9 cellular contexts compared by ENCODE assay signal in genomic region chr22:40714514-40714966, GRCh38. TPM values are rescaled to one million over a fixed set of nuclear protein-coding genes. Genes with fewer than 3 reads are reported as not detected.
DNase-seq lines count a peak whose midpoint lies in the region; ATAC-seq and TF ChIP-seq lines count a peak whose summit lies in the region.
"Had no signal": no experiment of that assay in that cellular context is flagged by ENCODE, and none has a peak within 500 bp of the region (broad histone marks: within the 10 kb centered on the region; RNA-seq: fewer than 3 reads in every experiment).

No MANE protein-coding gene starts in this region.

- H3K36me3 ChIP-seq in endocrine pancreas (ENCODE audit: control insufficient read depth, insufficient read depth, low read length) = no peaks in the 10 kb centered on the region

- no peak overlapping the region for H3K27ac Mint-ChIP-seq in CD14-positive monocyte

- H3K4me3 ChIP-seq in endocrine pancreas (ENCODE audit: control insufficient read depth, insufficient read depth, low read length) = no peak overlapping the region

- H3K4me1 Mint-ChIP-seq in CD14-positive monocyte = peaks cover 15% of the 10 kb centered on the region

- TF ChIP-seq CTCF in CD14-positive monocyte (IDR thresholded peaks at IDR 0.05) = no peak

- H3K4me3 Mint-ChIP-seq in CD14-positive monocyte = peak overlapping the region in 1 of 2 donors; percentile 79

- ATAC-seq in GM18511 (IDR thresholded peaks at IDR 0.05; ENCODE audit: unreplicated experiment) = no peak
- ATAC-seq in left ventricle myocardium superior = no peak

- intact Hi-C loops in CD14-positive monocyte (cut with micrococcal nuclease) = no loop called here
- intact Hi-C loops in left ventricle myocardium superior (cut with micrococcal nuclease) = no loop called here

- H3K4me1 ChIP-seq in endocrine pancreas (ENCODE audit: control insufficient read depth, insufficient read depth, low read length) = no peaks in the 10 kb centered on the region

- no peaks in the 10 kb centered on the region for H3K36me3 Mint-ChIP-seq in CD14-positive monocyte

- peak overlapping the region; percentile 49 for H3K9ac ChIP-seq in endocrine pancreas (ENCODE audit: control insufficient read depth, insufficient read depth, low read length)

- no peaks in the 10 kb centered on the region for H3K27me3 ChIP-seq in endocrine pancreas (ENCODE audit: control insufficient read depth, insufficient read depth, low read length)

- H3K27me3 Mint-ChIP-seq in CD14-positive monocyte (ENCODE audit: low read depth in 3 of 3) = peaks cover 4 to 17% (median 6%) of the 10 kb centered on the region in 3 donors

- H3K9me3 ChIP-seq in endocrine pancreas (ENCODE audit: control insufficient read depth, low read length) = no peaks in the 10 kb centered on the region

- DNase-seq in D341Med (ENCODE audit: low spot score) (peak; percentile 51), NCI-H2196 treated with DMSO at 0.1 percent for 48 hours (lab: John Stamatoyannopoulos, UW; ENCODE audit: unreplicated experiment) (peak; percentile 47), non-pigmented ciliary epithelial cell (ENCODE audit: low read depth) (peak; percentile 18), GM19240 (ENCODE audit: insufficient read length, low spot score) (no peak), CD14-positive monocyte (ENCODE audit: low spot score) (no peak), left ventricle myocardium superior (no peak)

- H3K9me3 Mint-ChIP-seq in CD14-positive monocyte = peaks cover 0 to 2% (median 0%) of the 10 kb centered on the region in 7 donors

RNA-seq across cellular contexts. Expression of gene MCHR1, which starts 35.3 kb away (rescaled TPM):
- under 1 TPM in 1 of 2 donors, not detected in 1; 0.05 TPM for polyA plus RNA-seq in CD14-positive monocyte
- 1.4 TPM for total RNA-seq in left ventricle myocardium superior
- total RNA-seq: NCI-H460 had no signal

Comparison
In these comparisons a context has a peak if more than half of its experiments do, and no peak if none do; other contexts are left out.
1. DNase-seq: peak in D341Med (single experiment), NCI-H2196 treated with DMSO at 0.1 percent for 48 hours (single experiment) and non-pigmented ciliary epithelial cell (single experiment); none in GM19240 (single experiment), CD14-positive monocyte (single experiment) and left ventricle myocardium superior (single experiment).